Comparison of ENCODE assay signal across 1 cellular context in the genomic region with DNA sequence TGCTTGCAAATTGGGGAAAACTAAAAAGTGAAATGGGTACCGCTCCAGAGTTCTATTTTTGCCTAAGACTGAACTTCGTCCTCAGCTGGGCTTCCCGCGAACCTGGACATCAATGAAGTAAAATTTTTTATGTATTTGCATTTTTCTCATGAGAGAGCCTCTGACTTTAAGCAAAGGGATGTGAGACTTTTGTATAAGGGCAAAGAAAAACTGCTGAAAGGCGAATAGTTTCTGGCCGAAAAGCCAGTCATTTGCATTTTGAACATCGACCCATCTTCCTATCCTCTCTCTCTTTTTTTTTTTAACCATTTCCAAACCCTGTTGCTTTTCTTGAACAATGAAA.
TF ChIP-seq lines count a peak whose summit lies in the region.

No MANE protein-coding gene starts in this region.

TF ChIP-seq in A549, 52 proteins besides CTCF, POLR2A, EP300 and RAD21 (continued from another document):
- no peak for TF ChIP-seq KDM5A (IDR thresholded peaks at IDR 0.05)
- TF ChIP-seq HDAC2 (IDR thresholded peaks at IDR 0.05), result no peak
- TF ChIP-seq RARB (CRISPR knock-in tag; IDR thresholded peaks at IDR 0.05), result no peak
- TF ChIP-seq, protein P1, sequence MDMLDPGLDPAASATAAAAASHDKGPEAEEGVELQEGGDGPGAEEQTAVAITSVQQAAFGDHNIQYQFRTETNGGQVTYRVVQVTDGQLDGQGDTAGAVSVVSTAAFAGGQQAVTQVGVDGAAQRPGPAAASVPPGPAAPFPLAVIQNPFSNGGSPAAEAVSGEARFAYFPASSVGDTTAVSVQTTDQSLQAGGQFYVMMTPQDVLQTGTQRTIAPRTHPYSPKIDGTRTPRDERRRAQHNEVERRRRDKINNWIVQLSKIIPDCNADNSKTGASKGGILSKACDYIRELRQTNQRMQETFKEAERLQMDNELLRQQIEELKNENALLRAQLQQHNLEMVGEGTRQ (IDR thresholded peaks at IDR 0.05), result no peak
- no peak for TF ChIP-seq RNF2 (IDR thresholded peaks at IDR 0.05; ENCODE audit: borderline replicate concordance, low read depth)
- no peak for TF ChIP-seq GATA3 (IDR thresholded peaks at IDR 0.05; ENCODE audit: borderline replicate concordance)
- no peak for TF ChIP-seq HOXB13 (CRISPR knock-in tag; IDR thresholded peaks at IDR 0.05; ENCODE audit: low read depth)
- no peak for TF ChIP-seq PHF8 (IDR thresholded peaks at IDR 0.05; ENCODE audit: borderline replicate concordance, low read depth)
- TF ChIP-seq TP53 (CRISPR knock-in tag; IDR thresholded peaks at IDR 0.05), result no peak
TF ChIP-seq in A549: peak in this region for 0.
